Comparison of ENCODE assay signal across 19 cellular contexts in genomic region chr10:65798133-65798532, GRCh38.
"Had no signal": no experiment of that assay in that cellular context is flagged by ENCODE, and none has a peak within 500 bp of the region (broad histone marks: within the 10 kb centered on the region; RNA-seq: fewer than 3 reads in every experiment).

No MANE protein-coding gene starts in this region.

- H2AFZ ChIP-seq: hepatocyte had no signal

- H3K36me3 ChIP-seq: esophagus muscularis mucosa, transverse colon had no signal

- H3K79me2 ChIP-seq: hepatocyte had no signal

- FAIRE-seq: kidney had no signal

- H3K9me3 ChIP-seq: esophagus muscularis mucosa, transverse colon had no signal

- H3K27ac ChIP-seq: esophagus muscularis mucosa, hepatocyte, skin epidermis, transverse colon, VCaP had no signal

- DNase-seq: activated CD4-positive, alpha-beta T cell treated with anti-CD3 and anti-CD28 coated beads for 1 hour; activated CD4-positive, alpha-beta T cell treated with anti-CD3 and anti-CD28 coated beads, Interleukin-2, amount 50 U/mL, for 48 hours; activated naive CD4-positive, alpha-beta T cell treated with Interleukin-2 at 50 U/mL for 16 hours; aorta; cortex of kidney; effector CD4-positive, alpha-beta T cell; kidney; left ventricle myocardium superior; nucleus accumbens; right cardiac atrium; stimulated activated CD4-positive, alpha-beta T cell treated with anti-CD3 and anti-CD28 coated beads, Interleukin-4, amount 100 ng/mL, for 4 hours; stimulated activated CD8-positive, alpha-beta memory T cell treated with anti-CD3 and anti-CD28 coated beads, Interleukin-4, amount 100 ng/mL, for 48 hours; stimulated activated naive CD4-positive, alpha-beta T cell treated with Interleukin-2 at 50 U/mL for 16 hours; transverse colon had no signal

- ATAC-seq: activated T-helper 17 cell treated with anti-CD3 and anti-CD28 coated beads, Interleukin-2, amount 50 U/mL, for 72 hours; left ventricle myocardium superior; right cardiac atrium had no signal

- H3K4me1 ChIP-seq: esophagus muscularis mucosa had no signal

- H3K27me3 ChIP-seq: esophagus muscularis mucosa, hepatocyte, transverse colon had no signal

- H3K4me2 ChIP-seq: hepatocyte had no signal

- H3K4me3 ChIP-seq: esophagus muscularis mucosa, hepatocyte, skin epidermis, transverse colon had no signal
